8 cellular contexts compared by ENCODE assay signal in genomic region chr9:136539427-136540412, GRCh38. TPM values are rescaled to one million over a fixed set of nuclear protein-coding genes. Genes with fewer than 3 reads are reported as not detected.
DNase-seq lines count a peak whose midpoint lies in the region; ATAC-seq and TF ChIP-seq lines count a peak whose summit lies in the region.

No MANE protein-coding gene starts in this region.

- peak overlapping the region; percentile 98 for H3K27ac Mint-ChIP-seq in activated naive CD8-positive, alpha-beta T cell treated with anti-CD3 and anti-CD28 coated beads, Interleukin-2, amount 10 ng/mL, durations not matched to agents 7 days and 5 days

- no peak overlapping the region for H3K4me3 ChIP-seq in hepatocyte

- DNase-seq in GF-D8 (lab: John Stamatoyannopoulos, UW) = peak; percentile 85
- peak; percentile 82 for DNase-seq in T follicular helper cell (ENCODE audit: low read depth)
- peak; percentile 89 for DNase-seq in activated naive CD8-positive, alpha-beta T cell treated with anti-CD3 and anti-CD28 coated beads, Interleukin-2, amount 10 ng/mL, durations not matched to agents 7 days and 5 days
- DNase-seq in hepatocyte (ENCODE audit: low spot score) = peak; percentile 79
- peak; percentile 86 to 97 for DNase-seq in stimulated activated CD4-positive, alpha-beta T cell treated with anti-CD3 and anti-CD28 coated beads, Interleukin-12 subunit alpha, Interleukin-12 subunit beta, amount 100 ng/mL, for 24 hours (ENCODE audit: low read depth in 2 of 2)
- no peak for DNase-seq in NCI-H526 treated with DMSO at 0.1 percent for 48 hours (lab: John Stamatoyannopoulos, UW)
- DNase-seq in middle frontal gyrus (ENCODE audit: extremely low spot score, low spot score) = no peak

- peak; percentile 41 for ATAC-seq in HG02970 (IDR thresholded peaks at IDR 0.05; ENCODE audit: low FRiP score, unreplicated experiment)
- peak; percentile 85 for ATAC-seq in activated naive CD8-positive, alpha-beta T cell treated with anti-CD3 and anti-CD28 coated beads, Interleukin-2, amount 10 ng/mL, durations not matched to agents 7 days and 5 days (ENCODE audit: low read depth)

- WGBS in hepatocyte (ENCODE audit: low lambda C conversion rate, missing lambda C conversion rate) = 77% methylated on average over 33 of the region's 33 CpGs

- H3K79me2 ChIP-seq in hepatocyte = peaks cover 40% of the 10 kb centered on the region

- no peaks in the 10 kb centered on the region for H3K9me2 ChIP-seq in hepatocyte (replicated peaks; ENCODE audit: insufficient read depth)

- H3K36me3 ChIP-seq in hepatocyte (replicated peaks; ENCODE audit: insufficient read depth, low read depth) = no peaks in the 10 kb centered on the region

- no peaks in the 10 kb centered on the region for H3K9me3 Mint-ChIP-seq in activated naive CD8-positive, alpha-beta T cell treated with anti-CD3 and anti-CD28 coated beads, Interleukin-2, amount 10 ng/mL, durations not matched to agents 7 days and 5 days

- H3K4me2 ChIP-seq in hepatocyte = no peak overlapping the region

- peaks cover 10% of the 10 kb centered on the region for H3K36me3 Mint-ChIP-seq in activated naive CD8-positive, alpha-beta T cell treated with anti-CD3 and anti-CD28 coated beads, Interleukin-2, amount 10 ng/mL, durations not matched to agents 7 days and 5 days

- H3K4me1 ChIP-seq in hepatocyte (ENCODE audit: insufficient read depth) = peaks cover 5% of the 10 kb centered on the region

- H3K27me3 Mint-ChIP-seq in activated naive CD8-positive, alpha-beta T cell treated with anti-CD3 and anti-CD28 coated beads, Interleukin-2, amount 10 ng/mL, durations not matched to agents 7 days and 5 days = no peaks in the 10 kb centered on the region

- POLR2A ChIA-PET in activated naive CD8-positive, alpha-beta T cell treated with anti-CD3 and anti-CD28 coated beads, Interleukin-2, amount 10 ng/mL, durations not matched to agents 7 days and 5 days (lab: Charles Lee) = interaction anchor here (0.5 to 3.0 kb wide), 8 partner anchors 10 to 545 kb away, joined by 3 to 22 read pairs (median 4); partner anchors contain the start of gene DNLZ

- H3K27me3 ChIP-seq in hepatocyte = no peaks in the 10 kb centered on the region

- peak overlapping the region; percentile 88 for H3K4me3 Mint-ChIP-seq in activated naive CD8-positive, alpha-beta T cell treated with anti-CD3 and anti-CD28 coated beads, Interleukin-2, amount 10 ng/mL, durations not matched to agents 7 days and 5 days

- no peaks in the 10 kb centered on the region for H3K9me3 ChIP-seq in hepatocyte (ENCODE audit: low read depth)

- no peak overlapping the region for H3K27ac ChIP-seq in hepatocyte

- H3K4me1 Mint-ChIP-seq in activated naive CD8-positive, alpha-beta T cell treated with anti-CD3 and anti-CD28 coated beads, Interleukin-2, amount 10 ng/mL, durations not matched to agents 7 days and 5 days = peaks cover 39% of the 10 kb centered on the region

- no peak for TF ChIP-seq CTCF in hepatocyte (IDR thresholded peaks at IDR 0.05; ENCODE audit: poor library complexity)

- peaks cover 26% of the 10 kb centered on the region for H4K20me1 ChIP-seq in hepatocyte (ENCODE audit: insufficient read depth, poor library complexity, severe bottlenecking)

- H2AFZ ChIP-seq in hepatocyte = no peak overlapping the region

RNA-seq across cellular contexts. Expression of gene NOTCH1, which starts 6.1 kb away (rescaled TPM):
- total RNA-seq in activated naive CD8-positive, alpha-beta T cell treated with anti-CD3 and anti-CD28 coated beads, Interleukin-2, amount 10 ng/mL, durations not matched to agents 7 days and 5 days = 10 to 100 TPM; 67.0 to 70.2 TPM
- total RNA-seq in hepatocyte = 4.3 and 6.5 TPM in 2 replicates
- polyA plus RNA-seq in hepatocyte = 5.3 and 8.3 TPM in 2 replicates

RNA-seq across cellular contexts. Expression of gene SEC16A, which starts 56.9 kb away (rescaled TPM):
- 10 to 100 TPM; 88.0 to 90.2 TPM for total RNA-seq in activated naive CD8-positive, alpha-beta T cell treated with anti-CD3 and anti-CD28 coated beads, Interleukin-2, amount 10 ng/mL, durations not matched to agents 7 days and 5 days
- total RNA-seq in hepatocyte = 22.5 and 42.7 TPM in 2 replicates
- 42.0 and 45.4 TPM in 2 replicates for polyA plus RNA-seq in hepatocyte

Comparison
In these comparisons a context has a peak if more than half of its experiments do, and no peak if none do; other contexts are left out.
1. DNase-seq: peak in GF-D8 (single experiment), T follicular helper cell (single experiment), activated naive CD8-positive, alpha-beta T cell treated with anti-CD3 and anti-CD28 coated beads, Interleukin-2, amount 10 ng/mL, durations not matched to agents 7 days and 5 days (single experiment), hepatocyte (single experiment) and stimulated activated CD4-positive, alpha-beta T cell treated with anti-CD3 and anti-CD28 coated beads, Interleukin-12 subunit alpha, Interleukin-12 subunit beta, amount 100 ng/mL, for 24 hours (2 of 2); none in NCI-H526 treated with DMSO at 0.1 percent for 48 hours (single experiment) and middle frontal gyrus (single experiment).